8 cellular contexts compared by ENCODE assay signal in the genomic region with DNA sequence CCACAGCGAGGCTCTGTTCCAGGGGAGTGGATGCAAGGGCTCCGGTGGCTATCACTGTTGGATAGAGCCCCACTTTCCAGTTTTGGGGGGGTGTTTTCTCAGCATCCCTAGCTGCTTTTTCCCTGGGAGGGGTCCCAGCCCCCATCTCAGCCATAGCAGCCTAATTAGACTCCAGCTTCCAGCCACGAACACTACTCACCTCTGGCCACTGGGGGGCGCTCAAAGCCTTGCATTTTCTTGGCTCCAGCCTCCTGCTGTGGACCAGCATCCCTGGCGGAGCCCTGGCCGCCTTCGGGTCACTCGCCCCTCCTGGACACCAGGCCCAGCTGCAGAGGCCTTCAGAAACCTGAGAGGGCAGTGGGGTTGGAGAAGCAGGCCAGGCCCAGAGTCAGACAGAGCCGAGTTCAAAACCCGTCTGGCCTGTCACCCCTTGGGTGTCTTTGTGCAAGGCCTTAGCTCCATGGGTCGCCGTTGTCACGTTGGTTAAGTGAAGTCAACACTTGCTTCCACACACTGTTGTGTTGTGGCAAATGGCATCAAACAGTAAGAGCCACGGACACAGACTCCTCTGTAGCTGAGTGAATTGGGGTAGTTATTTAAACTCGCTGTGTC.
DNase-seq lines count a peak whose midpoint lies in the region; ATAC-seq and TF ChIP-seq lines count a peak whose summit lies in the region.

No MANE protein-coding gene starts in this region.

- peaks cover 0 to 24% (median 8%) of the 10 kb centered on the region in 4 donors for H3K36me3 ChIP-seq in upper lobe of left lung

- no peak for TF ChIP-seq POLR2A in upper lobe of left lung (IDR thresholded peaks at IDR 0.05)

- DNase-seq in AG09309 (ENCODE audit: low read depth): no peak
- DNase-seq in NCI-H82 treated with DMSO at 0.1 percent for 48 hours (lab: John Stamatoyannopoulos, UW; ENCODE audit: unreplicated experiment): peak; percentile 7
- DNase-seq in activated T-cell treated with anti-CD3 and anti-CD28 coated beads, Interleukin-2, amount 50 U/mL, for 48 hours: peak; percentile 77 to 78
- peak; percentile 55 for DNase-seq in fibroblast of the aortic adventitia (ENCODE audit: low read depth)
- peak; percentile 34 for DNase-seq in occipital lobe (lab: John Stamatoyannopoulos, UW)
- peak in 1 of 2 donors; percentile 52 for DNase-seq in upper lobe of left lung

- H3K4me3 ChIP-seq in AG09309 (ENCODE audit: control insufficient read depth, low read depth, low read length): no peak overlapping the region
- H3K4me3 ChIP-seq in fibroblast of the aortic adventitia (ENCODE audit: low read depth, low read length): no peak overlapping the region
- H3K4me3 ChIP-seq in upper lobe of left lung: no peak overlapping the region

- no peak for TF ChIP-seq EP300 in upper lobe of left lung (IDR thresholded peaks at IDR 0.05)

- whole genome bisulfite sequencing in upper lobe of left lung, 2 donors: 60 to 71% methylated on average over 12 to 15 of the region's 15 CpGs

- H3K9me3 ChIP-seq in upper lobe of left lung: no peaks in the 10 kb centered on the region

- H3K27ac ChIP-seq in upper lobe of left lung: no peak overlapping the region

- no peaks in the 10 kb centered on the region for H3K27me3 ChIP-seq in upper lobe of left lung

- peak in 1 of 2 donors; percentile 65 for ATAC-seq in upper lobe of left lung (ENCODE audit: low FRiP score in 2 of 2)
- no peak for ATAC-seq in HG03280 (IDR thresholded peaks at IDR 0.05; ENCODE audit: unreplicated experiment)

- TF ChIP-seq CTCF in AG09309 (IDR thresholded peaks at IDR 0.05; ENCODE audit: control insufficient read depth, insufficient read depth, low read depth, low read length, missing control alignments) (peak; percentile 83), GM12874 (IDR thresholded peaks at IDR 0.05; ENCODE audit: insufficient read depth, low read depth, low read length) (peak; percentile 88), fibroblast of the aortic adventitia (IDR thresholded peaks at IDR 0.05; ENCODE audit: insufficient read depth, low read length) (peak; percentile 79), upper lobe of left lung (IDR thresholded peaks at IDR 0.05) (peak; percentile 62 to 81 (median 72))

- no peaks in the 10 kb centered on the region for H3K4me1 ChIP-seq in upper lobe of left lung
